Comparison of ENCODE assay signal across 10 cellular contexts in genomic region chr15:66865622-66866611, GRCh38.
A peak's percentile ranks its signal among the peaks of the same experiment; 100 is the strongest.
DNase-seq lines count a peak whose midpoint lies in the region; ATAC-seq, FAIRE-seq and TF ChIP-seq lines count a peak whose summit lies in the region.
"Had no signal": no experiment of that assay in that cellular context is flagged by ENCODE, and none has a peak within 500 bp of the region (broad histone marks: within the 10 kb centered on the region; RNA-seq: fewer than 3 reads in every experiment).

No MANE protein-coding gene starts in this region.

- no peaks in the 10 kb centered on the region for H4K20me1 ChIP-seq in H1 (replicated peaks in 1 of 2; ENCODE audit: control insufficient read depth in 1 of 2, insufficient read depth in 2 of 2, low read length in 2 of 2)

- peak overlapping the region; percentile 18; the same call in 1 of the 2 replicates for H2BK5ac ChIP-seq in H1 (ENCODE audit: low read depth, low read length)

- H2BK12ac ChIP-seq in H1 (ENCODE audit: low read depth, low read length): no peak overlapping the region

- WGBS in A549 (ENCODE audit: missing lambda C conversion rate): 94% methylated on average over 15 of the region's 15 CpGs
- whole genome bisulfite sequencing in H1 (ENCODE audit: extremely low coverage in 1 of 2, insufficient coverage in 1 of 2, insufficient read length in 1 of 2, insufficient replicate concordance in 2 of 2, low coverage in 1 of 2, low lambda C conversion rate in 2 of 2, missing lambda C conversion rate in 1 of 2), 2 experiments: 77% methylated on average over 15 of the region's 15 CpGs; no CpG with 5 or more reads in 1 of the 2 experiments

- no peak overlapping the region for H3K23ac ChIP-seq in H1 (ENCODE audit: insufficient read length)

- H2BK15ac ChIP-seq in H1 (ENCODE audit: low read length): no peak overlapping the region

- DNase-seq in A549 (ENCODE audit: low read depth in 1 of 2, low spot score in 1 of 2) (no peak), HL-60 (ENCODE audit: low read depth in 1 of 2, low spot score in 1 of 2) (peak; percentile 90 to 93), H1 (ENCODE audit: low read depth in 1 of 2, low spot score in 2 of 2) (peak in 1 of 2 experiments; percentile 45), vagina (ENCODE audit: extremely low spot score in 2 of 2) (peak; percentile 62 to 93), NCI-H748 treated with DMSO at 0.1 percent for 48 hours (lab: John Stamatoyannopoulos, UW) (no peak), NCI-H1105 treated with DMSO at 0.1 percent for 48 hours (lab: John Stamatoyannopoulos, UW) (no peak)

- H4K8ac ChIP-seq in H1 (ENCODE audit: extremely low read depth, insufficient read depth, low read length): no peak overlapping the region

- H3K23me2 ChIP-seq in H1 (ENCODE audit: low read depth, low read length): no peaks in the 10 kb centered on the region

- CTCF ChIA-PET in A549 (lab: Yijun Ruan, JAX) (interaction anchor here (0.9 to 12.7 kb wide), 6 partner anchors 8 to 438 kb away, joined by 3 to 224 read pairs (median 24); no protein-coding TSS in a partner anchor), H1 (lab: Charles Lee; ENCODE audit: partially characterized antibody) (interaction anchor here (0.6 to 2.1 kb wide), 4 partner anchors 14 to 159 kb away, joined by 3 to 12 read pairs (median 4); no protein-coding TSS in a partner anchor)

- H3K36me3 ChIP-seq in H1 (ENCODE audit: control insufficient read depth in 2 of 4, insufficient read depth in 4 of 4, low read length in 3 of 4): no peaks in the 10 kb centered on the region
- no peaks in the 10 kb centered on the region for H3K36me3 ChIP-seq in vagina
- H3K36me3 ChIP-seq: pancreas had no signal

- no peak overlapping the region for H3K56ac ChIP-seq in H1 (replicated peaks; ENCODE audit: insufficient read length, low read depth, low read length)

- ATAC-seq in A549 (no peak), GM19467 (IDR thresholded peaks at IDR 0.05; ENCODE audit: unreplicated experiment) (peak; percentile 69), HG03045 (IDR thresholded peaks at IDR 0.05; ENCODE audit: unreplicated experiment) (no peak)

- no peak for TF ChIP-seq CTCF in A549 (IDR thresholded peaks at IDR 0.05)
- no peak for TF ChIP-seq CTCF in HL-60 (IDR thresholded peaks at IDR 0.05; ENCODE audit: insufficient read depth, low read length)
- no peak for TF ChIP-seq CTCF in H1 (IDR thresholded peaks at IDR 0.05; ENCODE audit: control extremely low read depth in 1 of 3, insufficient read depth in 1 of 3, low read depth in 1 of 3, low read length in 3 of 3)
- TF ChIP-seq CTCF in vagina (IDR thresholded peaks at IDR 0.05): no peak

- no peak overlapping the region for H3K4me3 ChIP-seq in A549
- no peak overlapping the region for H3K4me3 ChIP-seq in HL-60 (replicated peaks; ENCODE audit: insufficient read depth, low read length)
- no peak overlapping the region for H3K4me3 ChIP-seq in H1 (ENCODE audit: extremely low read depth in 1 of 4, insufficient read depth in 2 of 4, low read depth in 3 of 4, low read length in 4 of 4)
- H3K4me3 ChIP-seq in vagina: no peak overlapping the region
- H3K4me3 ChIP-seq: pancreas had no signal

- H2BK20ac ChIP-seq in H1 (ENCODE audit: low read length): no peak overlapping the region

- peaks cover 5% of the 10 kb centered on the region; the same call in 1 of the 3 replicates for H3K9me3 ChIP-seq in A549
- H3K9me3 ChIP-seq in H1 (ENCODE audit: insufficient read depth in 2 of 2, low read depth in 1 of 2, low read length in 1 of 2): no peaks in the 10 kb centered on the region
- H3K9me3 ChIP-seq in vagina: no peaks in the 10 kb centered on the region
- H3K9me3 ChIP-seq: pancreas had no signal

- TF ChIP-seq EP300 in A549 (IDR thresholded peaks at IDR 0.05) (no peak), H1 (IDR thresholded peaks at IDR 0.05; ENCODE audit: borderline replicate concordance in 1 of 2, low read depth in 2 of 2, low read length in 2 of 2) (no peak)

- H2AFZ ChIP-seq in H1 (ENCODE audit: low read length): peak overlapping the region; percentile 93; the same call in 1 of the 2 replicates

- TF ChIP-seq POLR2A in A549 (IDR thresholded peaks at IDR 0.05; ENCODE audit: low read length): peak; percentile 16; the same call in 1 of the 2 replicates
- TF ChIP-seq POLR2A in H1 (IDR thresholded peaks at IDR 0.05; ENCODE audit: control extremely low read depth in 1 of 2, low read depth in 2 of 2, low read length in 2 of 2): no peak
- no peak for TF ChIP-seq POLR2A in vagina (IDR thresholded peaks at IDR 0.05)

- no peak overlapping the region for H4K5ac ChIP-seq in H1 (ENCODE audit: insufficient read length, low read depth, low read length)

- no peak overlapping the region for H3K4ac ChIP-seq in H1 (replicated peaks; ENCODE audit: insufficient read length, low read depth, low read length)

- H3K14ac ChIP-seq in H1 (ENCODE audit: insufficient read length): no peak overlapping the region

- no peak overlapping the region for H3K27ac ChIP-seq in A549
- H3K27ac ChIP-seq in HL-60 (replicated peaks): no peak overlapping the region; the same call in 1 of the 2 replicates
- no peak overlapping the region for H3K27ac ChIP-seq in H1 (ENCODE audit: low read depth, low read length)
- no peak overlapping the region for H3K27ac ChIP-seq in vagina
- H3K27ac ChIP-seq: pancreas had no signal

- FAIRE-seq in A549 (lab: Jason Lieb, UNC) (no peak), H1 (lab: Jason Lieb, UNC) (no peak)
- FAIRE-seq: colon, pancreas had no signal

- no peaks in the 10 kb centered on the region for H3K79me2 ChIP-seq in H1 (ENCODE audit: control insufficient read depth in 1 of 2, insufficient read depth in 2 of 2, low read length in 2 of 2)

- H3K4me2 ChIP-seq in A549 (no peak overlapping the region), H1 (ENCODE audit: insufficient read depth in 1 of 2, low read depth in 2 of 2, low read length in 2 of 2) (no peak overlapping the region)

- H3K79me1 ChIP-seq in H1 (ENCODE audit: low read depth, low read length): no peaks in the 10 kb centered on the region

- H3K4me1 ChIP-seq in A549: peaks cover 17% of the 10 kb centered on the region
- H3K4me1 ChIP-seq in H1 (replicated peaks in 1 of 4; ENCODE audit: control insufficient read depth in 3 of 4, insufficient read depth in 4 of 4, low read length in 3 of 4): peaks cover 0 to 6% (median 3%) of the 10 kb centered on the region in 4 experiments; a peak in 5 of 7 replicates
- H3K4me1 ChIP-seq in vagina: peaks cover 13% of the 10 kb centered on the region
- H3K4me1 ChIP-seq: pancreas had no signal

- H3K9ac ChIP-seq in H1 (replicated peaks in 1 of 4; ENCODE audit: extremely low read depth in 1 of 4, low read depth in 3 of 4, low read length in 3 of 4): no peak overlapping the region

- no peak overlapping the region for H2BK120ac ChIP-seq in H1 (replicated peaks; ENCODE audit: low read depth, low read length)

- intact Hi-C loops in vagina (cut with DNase I): no loop called here

- no peaks in the 10 kb centered on the region for H3K27me3 ChIP-seq in HL-60 (ENCODE audit: insufficient read depth, poor library complexity, severe bottlenecking)
- no peaks in the 10 kb centered on the region for H3K27me3 ChIP-seq in H1 (replicated peaks in 1 of 4; ENCODE audit: control insufficient read depth in 3 of 4, extremely low read depth in 1 of 4, insufficient read depth in 3 of 4, low read length in 3 of 4)
- H3K27me3 ChIP-seq in vagina: no peaks in the 10 kb centered on the region
- H3K27me3 ChIP-seq: pancreas had no signal

- H2AK5ac ChIP-seq in H1 (ENCODE audit: low read depth, low read length): no peak overlapping the region

- POLR2A ChIA-PET in A549 (lab: Yijun Ruan, JAX) (no interaction called here), H1 (lab: Charles Lee; ENCODE audit: partially characterized antibody) (no interaction called here)

- H3K18ac ChIP-seq in H1 (ENCODE audit: extremely low read depth, low read length): no peak overlapping the region

- TF ChIP-seq RAD21 in A549 (conservative IDR thresholded peaks at IDR 0.05 in 1 of 2, IDR thresholded peaks at IDR 0.05 in 1 of 2): no peak
- TF ChIP-seq RAD21 in H1 (IDR thresholded peaks at IDR 0.05 in 1 of 2, conservative IDR thresholded peaks at IDR 0.05 in 1 of 2; ENCODE audit: low read depth in 2 of 2, low read length in 2 of 2): no peak

- H4K91ac ChIP-seq in H1 (replicated peaks; ENCODE audit: insufficient read length, low read length): no peak overlapping the region

TF ChIP-seq in A549, 52 proteins besides CTCF, POLR2A, EP300 and RAD21 (continues in another document):
- TF ChIP-seq JUNB (IDR thresholded peaks at IDR 0.05) (no peak), FOXS1 (CRISPR knock-in tag; IDR thresholded peaks at IDR 0.05) (no peak), NPAS2 (CRISPR knock-in tag; IDR thresholded peaks at IDR 0.05; ENCODE audit: borderline replicate concordance) (no peak), ZSCAN20 (CRISPR knock-in tag; IDR thresholded peaks at IDR 0.05) (no peak), MAX (IDR thresholded peaks at IDR 0.05) (no peak), MAFK (IDR thresholded peaks at IDR 0.05; ENCODE audit: partially characterized antibody) (no peak), POLR2AphosphoS2 (conservative IDR thresholded peaks at IDR 0.05; ENCODE audit: low read length) (no peak)

TF ChIP-seq in H1, 55 proteins besides CTCF, POLR2A, EP300 and RAD21 (continues in another document):
- TF ChIP-seq ATF3 (IDR thresholded peaks at IDR 0.05; ENCODE audit: insufficient read depth, low read depth, low read length) (no peak), CBX5 (IDR thresholded peaks at IDR 0.05; ENCODE audit: low read depth, low read length) (no peak), CEBPB (IDR thresholded peaks at IDR 0.05; ENCODE audit: low read depth, low read length) (no peak), SP1 (IDR thresholded peaks at IDR 0.05; ENCODE audit: low read depth, low read length) (0 out of 2 replicates have a peak, but pooled peaks have one; percentile 23)

Comparison
In these comparisons a context has a peak if more than half of its experiments do, and no peak if none do; other contexts are left out.
1. DNase-seq: peak in HL-60 (2 of 2) and vagina (2 of 2); none in A549 (0 of 2), NCI-H748 treated with DMSO at 0.1 percent for 48 hours (single experiment) and NCI-H1105 treated with DMSO at 0.1 percent for 48 hours (single experiment).
2. Of the 18 proteins assayed by ChIP-seq in both H1 and A549: peak only in H1: none; only in A549: POLR2A; in both: none; in neither: 17.